ENCODE assay signal across 16 cellular contexts in the genomic region with DNA sequence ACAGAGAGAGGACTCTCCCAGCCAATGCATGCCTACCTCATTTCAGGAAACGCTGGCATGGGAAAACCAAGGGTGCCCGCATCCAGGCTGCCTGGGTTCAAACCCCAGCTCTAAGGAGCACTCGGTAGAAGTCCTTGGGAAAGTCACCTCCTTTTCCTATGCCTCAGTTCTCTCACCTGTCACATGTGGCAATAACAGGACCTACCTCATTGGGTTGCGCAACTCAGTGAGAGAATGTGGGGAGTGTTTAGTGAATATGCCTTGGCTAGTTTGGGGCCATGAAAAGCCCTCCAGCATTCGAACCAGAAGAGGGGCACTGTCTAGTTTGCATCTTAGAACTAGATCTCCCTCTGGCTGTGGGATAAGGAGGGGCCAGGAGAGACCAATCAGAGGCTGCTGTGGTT. TPM values are rescaled to one million over a fixed set of nuclear protein-coding genes. Genes with fewer than 3 reads are reported as not detected.
DNase-seq lines count a peak whose midpoint lies in the region; ATAC-seq and TF ChIP-seq lines count a peak whose summit lies in the region.
"Had no signal": no experiment of that assay in that cellular context is flagged by ENCODE, and none has a peak within 500 bp of the region (broad histone marks: within the 10 kb centered on the region; RNA-seq: fewer than 3 reads in every experiment).

No MANE protein-coding gene starts in this region.

- TF ChIP-seq CTCF in prostate gland (IDR thresholded peaks at IDR 0.05) (peak in 1 of 4 experiments; percentile 3), upper lobe of right lung (IDR thresholded peaks at IDR 0.05) (no peak)

- peak; percentile 22 for DNase-seq in DMS53 (lab: John Stamatoyannopoulos, UW)
- DNase-seq in DMS53 treated with DMSO at 0.1 percent for 48 hours (lab: John Stamatoyannopoulos, UW; ENCODE audit: unreplicated experiment): no peak
- DNase-seq in prostate gland (ENCODE audit: low spot score): peak; percentile 24
- peak; percentile 39 for DNase-seq in upper lobe of right lung
- no peak for DNase-seq in mesenteric fat pad (ENCODE audit: low spot score)
- no peak for DNase-seq in activated T-cell treated with anti-CD3 and anti-CD28 coated beads, Interleukin-2, amount 50 U/mL, for 48 hours
- DNase-seq: activated CD4-positive, alpha-beta memory T cell treated with anti-CD3 and anti-CD28 coated beads for 36 hours; CD4-positive, CD25-positive, alpha-beta regulatory T cell; HFFc6; MM.1S; NK-92 treated with Interleukin-12 subunit alpha and Interleukin-12 subunit beta, amount 100 ng/mL, for 24 hours had no signal

- H3K4me1 ChIP-seq in esophagus (ENCODE audit: control insufficient read depth in 2 of 2, insufficient read depth in 2 of 2, low read length in 1 of 2) (peaks cover 0 to 10% of the 10 kb centered on the region in 2 donors), prostate gland (replicated peaks) (peaks cover 2% of the 10 kb centered on the region), upper lobe of right lung (peaks cover 8% of the 10 kb centered on the region)

- no peak for ATAC-seq in upper lobe of right lung
- ATAC-seq in SK-N-SH treated with all-trans-retinoic acid at 6 μM for 48 hours: no peak

- H3K27me3 ChIP-seq in esophagus (ENCODE audit: control insufficient read depth in 1 of 2, insufficient read depth in 2 of 2, low read length in 2 of 2) (no peaks in the 10 kb centered on the region), prostate gland (replicated peaks; ENCODE audit: insufficient read depth) (no peaks in the 10 kb centered on the region), upper lobe of right lung (no peaks in the 10 kb centered on the region)

- no peaks in the 10 kb centered on the region for H3K9me3 ChIP-seq in esophagus (ENCODE audit: control insufficient read depth in 2 of 2, insufficient read depth in 1 of 2, low read depth in 1 of 2, low read length in 1 of 2)
- no peaks in the 10 kb centered on the region for H3K9me3 ChIP-seq in prostate gland
- no peaks in the 10 kb centered on the region for H3K9me3 ChIP-seq in upper lobe of right lung
- H3K9me3 ChIP-seq: SJSA1 had no signal

- no peak for TF ChIP-seq POLR2A in prostate gland (IDR thresholded peaks at IDR 0.05)

- H3K4me3 ChIP-seq in esophagus (ENCODE audit: low read depth in 1 of 2, low read length in 2 of 2): no peak overlapping the region
- H3K4me3 ChIP-seq in prostate gland: no peak overlapping the region
- H3K4me3 ChIP-seq in upper lobe of right lung: no peak overlapping the region
- H3K4me3 ChIP-seq: SJSA1 had no signal

- intact Hi-C loops in prostate gland (cut with DNase I): loop anchor here (5.0 to 10.0 kb wide), 3 partner anchors 211 to 518 kb away; no protein-coding TSS in a partner anchor
- intact Hi-C loops in upper lobe of right lung (cut with DNase I): loop anchor here (5.0 kb wide), 1 partner anchor 431 kb away; a partner anchor contains a TSS

- H3K36me3 ChIP-seq in esophagus (ENCODE audit: control insufficient read depth in 2 of 2, insufficient read depth in 2 of 2, low read length in 1 of 2) (no peaks in the 10 kb centered on the region), prostate gland (no peaks in the 10 kb centered on the region), upper lobe of right lung (no peaks in the 10 kb centered on the region)
- H3K36me3 ChIP-seq: SJSA1 had no signal

- peak overlapping the region; percentile 57 to 65 for H3K27ac ChIP-seq in esophagus (ENCODE audit: low read depth in 2 of 2, low read length in 1 of 2)
- peak overlapping the region; percentile 69 to 70 for H3K27ac ChIP-seq in prostate gland
- H3K27ac ChIP-seq in upper lobe of right lung: peak overlapping the region; percentile 63
- H3K27ac ChIP-seq: 22Rv1, SJSA1 had no signal

- WGBS in esophagus, 2 donors: 63 to 65% methylated on average over 5 of the region's 5 CpGs
- WGBS in prostate gland: 48% methylated on average over 5 of the region's 5 CpGs

TF ChIP-seq in SK-N-SH treated with all-trans-retinoic acid at 6 μM for 48 hours, 23 proteins besides CTCF, POLR2A, EP300 and RAD21:
- TF ChIP-seq ZNF70 (CRISPR knock-in tag; IDR thresholded peaks at IDR 0.05): no peak
- TF ChIP-seq, protein P1, sequence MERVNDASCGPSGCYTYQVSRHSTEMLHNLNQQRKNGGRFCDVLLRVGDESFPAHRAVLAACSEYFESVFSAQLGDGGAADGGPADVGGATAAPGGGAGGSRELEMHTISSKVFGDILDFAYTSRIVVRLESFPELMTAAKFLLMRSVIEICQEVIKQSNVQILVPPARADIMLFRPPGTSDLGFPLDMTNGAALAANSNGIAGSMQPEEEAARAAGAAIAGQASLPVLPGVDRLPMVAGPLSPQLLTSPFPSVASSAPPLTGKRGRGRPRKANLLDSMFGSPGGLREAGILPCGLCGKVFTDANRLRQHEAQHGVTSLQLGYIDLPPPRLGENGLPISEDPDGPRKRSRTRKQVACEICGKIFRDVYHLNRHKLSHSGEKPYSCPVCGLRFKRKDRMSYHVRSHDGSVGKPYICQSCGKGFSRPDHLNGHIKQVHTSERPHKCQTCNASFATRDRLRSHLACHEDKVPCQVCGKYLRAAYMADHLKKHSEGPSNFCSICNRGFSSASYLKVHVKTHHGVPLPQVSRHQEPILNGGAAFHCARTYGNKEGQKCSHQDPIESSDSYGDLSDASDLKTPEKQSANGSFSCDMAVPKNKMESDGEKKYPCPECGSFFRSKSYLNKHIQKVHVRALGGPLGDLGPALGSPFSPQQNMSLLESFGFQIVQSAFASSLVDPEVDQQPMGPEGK (CRISPR knock-in tag; IDR thresholded peaks at IDR 0.05; ENCODE audit: borderline replicate concordance): no peak
- TF ChIP-seq, protein P2, sequence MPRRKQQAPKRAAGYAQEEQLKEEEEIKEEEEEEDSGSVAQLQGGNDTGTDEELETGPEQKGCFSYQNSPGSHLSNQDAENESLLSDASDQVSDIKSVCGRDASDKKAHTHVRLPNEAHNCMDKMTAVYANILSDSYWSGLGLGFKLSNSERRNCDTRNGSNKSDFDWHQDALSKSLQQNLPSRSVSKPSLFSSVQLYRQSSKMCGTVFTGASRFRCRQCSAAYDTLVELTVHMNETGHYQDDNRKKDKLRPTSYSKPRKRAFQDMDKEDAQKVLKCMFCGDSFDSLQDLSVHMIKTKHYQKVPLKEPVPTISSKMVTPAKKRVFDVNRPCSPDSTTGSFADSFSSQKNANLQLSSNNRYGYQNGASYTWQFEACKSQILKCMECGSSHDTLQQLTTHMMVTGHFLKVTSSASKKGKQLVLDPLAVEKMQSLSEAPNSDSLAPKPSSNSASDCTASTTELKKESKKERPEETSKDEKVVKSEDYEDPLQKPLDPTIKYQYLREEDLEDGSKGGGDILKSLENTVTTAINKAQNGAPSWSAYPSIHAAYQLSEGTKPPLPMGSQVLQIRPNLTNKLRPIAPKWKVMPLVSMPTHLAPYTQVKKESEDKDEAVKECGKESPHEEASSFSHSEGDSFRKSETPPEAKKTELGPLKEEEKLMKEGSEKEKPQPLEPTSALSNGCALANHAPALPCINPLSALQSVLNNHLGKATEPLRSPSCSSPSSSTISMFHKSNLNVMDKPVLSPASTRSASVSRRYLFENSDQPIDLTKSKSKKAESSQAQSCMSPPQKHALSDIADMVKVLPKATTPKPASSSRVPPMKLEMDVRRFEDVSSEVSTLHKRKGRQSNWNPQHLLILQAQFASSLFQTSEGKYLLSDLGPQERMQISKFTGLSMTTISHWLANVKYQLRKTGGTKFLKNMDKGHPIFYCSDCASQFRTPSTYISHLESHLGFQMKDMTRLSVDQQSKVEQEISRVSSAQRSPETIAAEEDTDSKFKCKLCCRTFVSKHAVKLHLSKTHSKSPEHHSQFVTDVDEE (CRISPR knock-in tag; IDR thresholded peaks at IDR 0.05): no peak
- TF ChIP-seq TOX (CRISPR knock-in tag; IDR thresholded peaks at IDR 0.05; ENCODE audit: borderline replicate concordance): no peak
- no peak for TF ChIP-seq SNAI2 (CRISPR knock-in tag; IDR thresholded peaks at IDR 0.05)
- no peak for TF ChIP-seq TCF4 (CRISPR knock-in tag; IDR thresholded peaks at IDR 0.05; ENCODE audit: borderline replicate concordance)
- no peak for TF ChIP-seq ISL1 (CRISPR knock-in tag; IDR thresholded peaks at IDR 0.05)
- TF ChIP-seq BACH2 (CRISPR knock-in tag; IDR thresholded peaks at IDR 0.05; ENCODE audit: borderline replicate concordance): no peak
- TF ChIP-seq PPARA (CRISPR knock-in tag; IDR thresholded peaks at IDR 0.05; ENCODE audit: borderline replicate concordance): no peak

RNA-seq across cellular contexts. Expression of a gene that starts 9.0 kb away (rescaled TPM):
- polyA plus RNA-seq in esophagus: 1 to 10 TPM in 1 of 2 donors, under 1 TPM in 1; 0.69 to 2.2 TPM
- total RNA-seq in prostate gland (10 to 100 TPM in 1 of 2 donors, 1 to 10 TPM in 1; 4.7 to 15.5 TPM), upper lobe of right lung (6.3 TPM), mesenteric fat pad (3.8 TPM)
- total RNA-seq: activated T-helper 1 cell treated with anti-CD3 and anti-CD28 coated beads, Interleukin-12 subunit alpha, Interleukin-12 subunit beta, Interleukin-2, Interleukin-4 antibody, amounts not matched to agents 30 ng/mL and 10 ng/mL and 1 ng/mL, durations not matched to agents 14 hours and 24 hours and 36 hours; CD4-positive, CD25-positive, alpha-beta regulatory T cell had no signal
- polyA plus RNA-seq: CD4-positive, CD25-positive, alpha-beta regulatory T cell had no signal

Comparison
In these comparisons a context has a peak if more than half of its experiments do, and no peak if none do; other contexts are left out.
1. DNase-seq: peak in DMS53 (single experiment), prostate gland (single experiment) and upper lobe of right lung (single experiment); none in DMS53 treated with DMSO at 0.1 percent for 48 hours (single experiment), mesenteric fat pad (single experiment) and activated T-cell treated with anti-CD3 and anti-CD28 coated beads, Interleukin-2, amount 50 U/mL, for 48 hours (0 of 2).
2. Peak in every context shown above with its lines, with median percentiles within 50 percentile points of each other: H3K27ac ChIP-seq.